Comparison of ENCODE assay signal across 8 cellular contexts in the genomic region with DNA sequence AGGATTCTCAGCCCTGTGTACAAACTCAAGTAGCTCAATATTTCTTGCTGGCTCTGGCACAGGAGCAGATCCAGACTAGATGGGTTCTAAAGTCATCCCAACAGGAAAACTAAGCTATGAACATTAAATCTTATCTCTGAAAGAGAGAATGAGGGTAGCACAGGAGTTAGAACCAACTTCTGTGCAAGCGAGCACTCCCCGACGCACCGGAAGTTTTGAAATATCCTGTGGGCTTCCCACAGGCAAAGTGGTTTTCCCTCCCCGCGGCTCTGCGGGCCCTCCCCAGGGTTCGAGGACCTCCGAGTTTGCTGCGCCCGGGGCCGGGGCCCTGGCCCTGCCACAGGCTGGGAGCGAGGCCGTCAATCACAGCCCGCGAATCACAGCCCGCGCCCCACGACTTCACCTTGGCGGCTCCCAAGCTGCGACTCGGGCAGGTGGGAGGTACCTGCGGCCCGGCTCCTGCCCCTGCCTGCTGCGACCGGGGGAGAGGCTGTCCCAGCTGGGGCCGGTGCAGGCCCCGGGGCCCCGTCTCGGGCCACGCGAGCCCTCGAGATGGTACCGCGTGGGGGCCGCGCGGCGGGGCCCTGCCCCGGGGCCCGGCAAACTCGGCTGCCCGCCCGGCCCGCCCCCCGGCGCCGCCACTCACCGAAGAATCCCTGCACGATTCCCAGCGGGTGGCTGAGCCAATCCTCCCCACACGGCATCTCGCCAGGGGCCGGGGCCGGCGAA. TPM values are rescaled to one million over a fixed set of nuclear protein-coding genes. Genes with fewer than 3 reads are reported as not detected.
DNase-seq lines count a peak whose midpoint lies in the region; ATAC-seq, FAIRE-seq and TF ChIP-seq lines count a peak whose summit lies in the region.

No MANE protein-coding gene starts in this region.

- H3K4me1 Mint-ChIP-seq in IgD-negative memory B cell (peaks cover 25 to 35% (median 27%) of the 10 kb centered on the region in 3 donors), T-cell (peaks cover 48 to 54% (median 52%) of the 10 kb centered on the region in 3 donors), astrocyte (ENCODE audit: low read depth, unreplicated experiment) (peaks cover 12% of the 10 kb centered on the region)

- CTCF ChIA-PET in T-cell (lab: Charles Lee) = interaction anchor here (0.5 to 4.4 kb wide), 9 partner anchors 8 to 1826 kb away, joined by 3 to 39 read pairs (median 3); partner anchors contain the start of gene RAB11FIP2 (in 1 of the 2)

- H3K4me1 ChIP-seq in astrocyte (ENCODE audit: insufficient read depth, low read length) = peaks cover 10% of the 10 kb centered on the region
- peaks cover 16% of the 10 kb centered on the region; the same call in 1 of the 2 replicates for H3K4me1 ChIP-seq in iPS-20b (ENCODE audit: insufficient read depth, low read length)

- H3K9me3 ChIP-seq in astrocyte (ENCODE audit: insufficient read depth, low read depth, low read length) = no peaks in the 10 kb centered on the region
- H3K9me3 ChIP-seq in iPS-20b (ENCODE audit: insufficient read depth, low read depth, low read length) = no peaks in the 10 kb centered on the region

- no peak for TF ChIP-seq CTCF in astrocyte (IDR thresholded peaks at IDR 0.05; ENCODE audit: insufficient read depth, low read depth, low read length)

- H3K4me3 ChIP-seq in astrocyte (ENCODE audit: insufficient read depth, low read depth, low read length) (peak overlapping the region; percentile 83), iPS-20b (ENCODE audit: low read length) (peak overlapping the region; percentile 97)

- peak overlapping the region; percentile 97 for H2AFZ ChIP-seq in astrocyte (ENCODE audit: low read depth, low read length)

- peak overlapping the region; percentile 54 to 90 (median 80) for H3K27ac Mint-ChIP-seq in IgD-negative memory B cell
- H3K27ac Mint-ChIP-seq in T-cell = peak overlapping the region; percentile 84 to 86
- H3K27ac Mint-ChIP-seq in astrocyte (ENCODE audit: unreplicated experiment) = peak overlapping the region; percentile 77

- FAIRE-seq in astrocyte (lab: Jason Lieb, UNC) = no peak

- peak overlapping the region; percentile 94 for H3K4me2 ChIP-seq in astrocyte (ENCODE audit: low read length)

- H3K79me2 ChIP-seq in astrocyte (ENCODE audit: insufficient read depth, low read length) = peaks cover 61% of the 10 kb centered on the region

- H3K27ac ChIP-seq in astrocyte (ENCODE audit: low read depth, low read length) = peak overlapping the region; percentile 82
- H3K27ac ChIP-seq in iPS-20b (ENCODE audit: low read length) = no peak overlapping the region

- H3K36me3 ChIP-seq in astrocyte (ENCODE audit: insufficient read depth, low read length) (no peaks in the 10 kb centered on the region), iPS-20b (ENCODE audit: insufficient read depth, low read depth, low read length) (no peaks in the 10 kb centered on the region)

- H3K36me3 Mint-ChIP-seq in IgD-negative memory B cell (no peaks in the 10 kb centered on the region), T-cell (peaks cover 6% of the 10 kb centered on the region), astrocyte (ENCODE audit: low read depth, unreplicated experiment) (no peaks in the 10 kb centered on the region)

- peak; percentile 19 for DNase-seq in Daoy (ENCODE audit: low read depth)
- peak; percentile 13 to 59 (median 45) for DNase-seq in T-cell
- no peak for DNase-seq in astrocyte (ENCODE audit: low read depth)
- peak; percentile 32 to 38 for DNase-seq in stimulated activated CD4-positive, alpha-beta T cell treated with anti-CD3 and anti-CD28 coated beads, Interleukin-12 subunit alpha, Interleukin-12 subunit beta, amount 100 ng/mL, for 24 hours (ENCODE audit: low read depth in 2 of 2)
- DNase-seq in cerebellar cortex (ENCODE audit: low spot score) = no peak

- H3K27me3 Mint-ChIP-seq in IgD-negative memory B cell = no peaks in the 10 kb centered on the region
- H3K27me3 Mint-ChIP-seq in T-cell = no peaks in the 10 kb centered on the region
- no peaks in the 10 kb centered on the region for H3K27me3 Mint-ChIP-seq in astrocyte (ENCODE audit: low read depth, unreplicated experiment)

- H3K4me3 Mint-ChIP-seq in IgD-negative memory B cell = peak overlapping the region; percentile 88 to 98 (median 94)
- peak overlapping the region; percentile 89 to 91 (median 90) for H3K4me3 Mint-ChIP-seq in T-cell
- H3K4me3 Mint-ChIP-seq in astrocyte (ENCODE audit: unreplicated experiment) = peak overlapping the region; percentile 96

- ATAC-seq in GM21528 (IDR thresholded peaks at IDR 0.05; ENCODE audit: low FRiP score, unreplicated experiment) (peak; percentile 56), T-cell (replicated peaks in 1 of 4) (peak; percentile 35 to 46 (median 44))

- peaks cover 42% of the 10 kb centered on the region for H4K20me1 ChIP-seq in astrocyte (ENCODE audit: insufficient read depth, low read length)

- H3K27me3 ChIP-seq in astrocyte (ENCODE audit: insufficient read depth, low read length) = no peaks in the 10 kb centered on the region
- H3K27me3 ChIP-seq in iPS-20b (ENCODE audit: insufficient read depth, low read length) = no peaks in the 10 kb centered on the region

- peak overlapping the region; percentile 86 for H3K9ac ChIP-seq in astrocyte (ENCODE audit: low read length)
- peak overlapping the region; percentile 86 for H3K9ac ChIP-seq in iPS-20b (ENCODE audit: low read depth, low read length)

- H3K9me3 Mint-ChIP-seq in IgD-negative memory B cell = no peaks in the 10 kb centered on the region
- no peaks in the 10 kb centered on the region for H3K9me3 Mint-ChIP-seq in T-cell
- no peaks in the 10 kb centered on the region for H3K9me3 Mint-ChIP-seq in astrocyte (ENCODE audit: unreplicated experiment)

- POLR2A ChIA-PET in T-cell (lab: Charles Lee) = interaction anchor here (0.6 to 2.1 kb wide), 6 partner anchors 19 to 146 kb away, joined by 3 to 11 read pairs (median 6); partner anchors contain the start of genes SEC23IP (in 2 of the 2) and INPP5F (in 1 of the 2)

RNA-seq across cellular contexts. Expression of gene MCMBP, which starts 0.6 kb away (rescaled TPM):
- 60.6 and 70.4 TPM in 2 replicates for total RNA-seq in Daoy (2014; rRNA removed; shearing (Covaris generic))
- polyA plus RNA-seq in IgD-negative memory B cell = 33.9 TPM
- total RNA-seq in T-cell (10 to 100 TPM; 32.3 to 50.2 (median 48.8) TPM), astrocyte (40.9 and 41.1 TPM in 2 replicates)

RNA-seq across cellular contexts. Expression of gene SEC23IP, which starts 20.5 kb away (rescaled TPM):
- 12.1 and 20.8 TPM in 2 replicates for total RNA-seq in Daoy (2014; rRNA removed; shearing (Covaris generic))
- polyA plus RNA-seq in IgD-negative memory B cell = 42.4 TPM
- 10 to 100 TPM; 33.8 to 67.1 (median 52.0) TPM for total RNA-seq in T-cell
- total RNA-seq in astrocyte = 90.6 and 95.9 TPM in 2 replicates

Comparison
In these comparisons a context has a peak if more than half of its experiments do, and no peak if none do; other contexts are left out.
1. DNase-seq: peak in Daoy (single experiment), T-cell (34 of 34) and stimulated activated CD4-positive, alpha-beta T cell treated with anti-CD3 and anti-CD28 coated beads, Interleukin-12 subunit alpha, Interleukin-12 subunit beta, amount 100 ng/mL, for 24 hours (2 of 2); none in astrocyte (single experiment) and cerebellar cortex (single experiment).
2. Peak in every context shown above with its lines, with median percentiles within 50 percentile points of each other: H3K27ac Mint-ChIP-seq and H3K4me3 Mint-ChIP-seq.